Comparison of ENCODE assay signal across 21 cellular contexts in genomic region chr4:154335588-154335987, GRCh38.
DNase-seq lines count a peak whose midpoint lies in the region; ATAC-seq, FAIRE-seq and TF ChIP-seq lines count a peak whose summit lies in the region.
"Had no signal": no experiment of that assay in that cellular context is flagged by ENCODE, and none has a peak within 500 bp of the region (broad histone marks: within the 10 kb centered on the region; RNA-seq: fewer than 3 reads in every experiment).

No MANE protein-coding gene starts in this region.

- ATAC-seq in A549 (no peak), IMR-90 (ENCODE audit: low read depth) (no peak)
- ATAC-seq: CD8-positive, alpha-beta T cell had no signal

- peaks cover 8% of the 10 kb centered on the region for H3K27me3 Mint-ChIP-seq in progenitor cell of endocrine pancreas

- H4K8ac ChIP-seq in IMR-90 (ENCODE audit: low read depth in 2 of 2, low read length in 2 of 2): no peak overlapping the region

- 0 out of 3 replicates have a peak, but pooled peaks cover 3% of the 10 kb centered on the region for H3K4me1 ChIP-seq in A549
- no peaks in the 10 kb centered on the region for H3K4me1 ChIP-seq in IMR-90 (ENCODE audit: control insufficient read depth, insufficient read depth, low read length)
- H3K4me1 ChIP-seq: Caco-2 had no signal

- POLR2A ChIA-PET in A549 (lab: Yijun Ruan, JAX): no interaction called here
- POLR2A ChIA-PET in IMR-90 (lab: Charles Lee; ENCODE audit: unreplicated experiment): no interaction called here

- no TSS peak for BruUV-seq in IMR-90 (replicated peaks; lab: Mats Ljungman, UMichigan)

- no peak overlapping the region for H3K56ac ChIP-seq in IMR-90 (ENCODE audit: extremely low read depth, insufficient read depth, low read length)

- no peak overlapping the region for H2AFZ ChIP-seq in IMR-90 (replicated peaks; ENCODE audit: low read length, poor library complexity)

- 53% methylated on average over 2 of the region's 2 CpGs for WGBS in A549 (ENCODE audit: missing lambda C conversion rate)
- no CpG with 5 or more reads among the region's 2 CpGs for WGBS in IMR-90 (ENCODE audit: extremely low coverage in 2 of 2, insufficient read length in 1 of 2), 2 experiments

- no peak overlapping the region for H2BK20ac ChIP-seq in IMR-90 (ENCODE audit: low read depth, low read length)

- H3K9me3 Mint-ChIP-seq in progenitor cell of endocrine pancreas (ENCODE audit: low read depth): no peaks in the 10 kb centered on the region
- H3K9me3 Mint-ChIP-seq: CD4-positive, alpha-beta T cell; CD8-positive, alpha-beta T cell had no signal

- TF ChIP-seq CTCF in A549 (IDR thresholded peaks at IDR 0.05) (no peak), IMR-90 (conservative IDR thresholded peaks at IDR 0.05; ENCODE audit: low read depth, low read length) (no peak), progenitor cell of endocrine pancreas (IDR thresholded peaks at IDR 0.05; ENCODE audit: unreplicated experiment) (no peak)

- dilution Hi-C loops in IMR-90 (cut with HindIII; ENCODE audit: low sequenced_read_pairs, unreplicated experiment): no loop called here

- FAIRE-seq in A549 (lab: Jason Lieb, UNC): no peak
- FAIRE-seq: A204.1, D721Med, G401.6, GM12891, GM19239 had no signal

- no peak overlapping the region for H4K5ac ChIP-seq in IMR-90 (ENCODE audit: low read depth, low read length)

- H3K4ac ChIP-seq in IMR-90 (ENCODE audit: low read depth, low read length): no peak overlapping the region

- H2BK15ac ChIP-seq in IMR-90 (ENCODE audit: low read depth, low read length): no peak overlapping the region

- intact Hi-C loops in IMR-90 (cut with micrococcal nuclease): no loop called here

- H4K91ac ChIP-seq in IMR-90 (ENCODE audit: insufficient read depth, low read depth, low read length): no peak overlapping the region

- 0 out of 2 replicates have a peak, but pooled peaks cover 2% of the 10 kb centered on the region for H3K27me3 ChIP-seq in IMR-90 (ENCODE audit: control insufficient read depth, insufficient read depth, low read length)

- TF ChIP-seq RAD21 in A549 (conservative IDR thresholded peaks at IDR 0.05 in 1 of 2, IDR thresholded peaks at IDR 0.05 in 1 of 2): no peak
- TF ChIP-seq RAD21 in IMR-90 (IDR thresholded peaks at IDR 0.05; ENCODE audit: low read length): no peak

- no peak for TF ChIP-seq POLR2A in A549 (IDR thresholded peaks at IDR 0.05; ENCODE audit: low read length)
- TF ChIP-seq POLR2A in IMR-90 (IDR thresholded peaks at IDR 0.05; ENCODE audit: low read depth, low read length): no peak

- no peak overlapping the region for H2BK5ac ChIP-seq in IMR-90 (ENCODE audit: low read depth, low read length, poor library complexity, severe bottlenecking)

- H3K9me3 ChIP-seq in A549 (no peaks in the 10 kb centered on the region), IMR-90 (ENCODE audit: control insufficient read depth, insufficient read depth, low read length) (no peaks in the 10 kb centered on the region)
- H3K9me3 ChIP-seq: Caco-2 had no signal

- TF ChIP-seq EP300 in A549 (IDR thresholded peaks at IDR 0.05): no peak

- H2AK9ac ChIP-seq in IMR-90 (replicated peaks; ENCODE audit: low read depth, low read length, poor library complexity): no peak overlapping the region

- no peak overlapping the region for H2AK5ac ChIP-seq in IMR-90 (ENCODE audit: low read depth, low read length)

- DNase-seq in A549 (ENCODE audit: low read depth in 1 of 2, low spot score in 1 of 2): no peak
- DNase-seq in IMR-90: no peak
- no peak for DNase-seq in progenitor cell of endocrine pancreas (ENCODE audit: low spot score, unreplicated experiment)
- DNase-seq in HuH-7 (ENCODE audit: low spot score): no peak
- DNase-seq in NCI-H82 (lab: John Stamatoyannopoulos, UW): no peak
- DNase-seq: 8988T; AML-193; Caco-2; Calu3; CD4-positive, alpha-beta T cell; CD8-positive, alpha-beta T cell; DMS79 treated with DMSO at 0.1 percent for 48 hours; GF-D8 had no signal

- H4K20me1 ChIP-seq in IMR-90 (ENCODE audit: insufficient read depth, low read length): no peaks in the 10 kb centered on the region
- H4K20me1 ChIP-seq: BLaER1 treated with 17β-estradiol and CSF1 and Interleukin-3, amounts not matched to agents 10 nM and 100 nM had no signal

- no peak overlapping the region for H2BK120ac ChIP-seq in IMR-90 (ENCODE audit: low read depth, low read length)

- no peaks in the 10 kb centered on the region for H3K79me1 ChIP-seq in IMR-90 (ENCODE audit: low read depth in 1 of 2, low read length in 2 of 2)

- no peaks in the 10 kb centered on the region for H3K9me1 ChIP-seq in IMR-90 (ENCODE audit: insufficient read depth, low read length)

- no peak overlapping the region for H3K27ac ChIP-seq in A549
- no peak overlapping the region for H3K27ac ChIP-seq in IMR-90 (ENCODE audit: insufficient read depth, low read length)
- H3K27ac ChIP-seq: BLaER1 treated with 17β-estradiol and CSF1 and Interleukin-3, amounts not matched to agents 10 nM and 100 nM; C4-2B had no signal

- no peaks in the 10 kb centered on the region for H3K36me3 ChIP-seq in IMR-90 (ENCODE audit: control insufficient read depth, insufficient read depth, low read length)

- no peak overlapping the region for H3K4me3 ChIP-seq in A549
- H3K4me3 ChIP-seq in IMR-90 (ENCODE audit: insufficient read depth, low read depth, low read length): no peak overlapping the region
- H3K4me3 ChIP-seq: BLaER1 treated with 17β-estradiol and CSF1 and Interleukin-3, amounts not matched to agents 10 nM and 100 nM had no signal

- no peak overlapping the region for H3K18ac ChIP-seq in IMR-90 (ENCODE audit: low read depth, low read length)

- CTCF ChIA-PET in A549 (lab: Yijun Ruan, JAX) (no interaction called here), IMR-90 (lab: Yijun Ruan, JAX) (no interaction called here)

- no peak overlapping the region for H3K4me3 Mint-ChIP-seq in progenitor cell of endocrine pancreas (ENCODE audit: low read depth)
- H3K4me3 Mint-ChIP-seq: B cell; CD4-positive, alpha-beta T cell; CD8-positive, alpha-beta T cell had no signal

- H3K27ac Mint-ChIP-seq in progenitor cell of endocrine pancreas: peak overlapping the region; percentile 62
- H3K27ac Mint-ChIP-seq: B cell; CD4-positive, alpha-beta T cell; CD8-positive, alpha-beta T cell had no signal

- H3K4me2 ChIP-seq in A549 (no peak overlapping the region), IMR-90 (ENCODE audit: low read depth, low read length) (no peak overlapping the region)
- H3K4me2 ChIP-seq: BLaER1 treated with 17β-estradiol and CSF1 and Interleukin-3, amounts not matched to agents 10 nM and 100 nM had no signal

- H3K23ac ChIP-seq in IMR-90 (ENCODE audit: low read depth, low read length): no peak overlapping the region

- no peak overlapping the region for H3K9ac ChIP-seq in IMR-90 (ENCODE audit: low read depth, low read length)
- H3K9ac ChIP-seq: BLaER1 treated with 17β-estradiol and CSF1 and Interleukin-3, amounts not matched to agents 10 nM and 100 nM had no signal

- no peaks in the 10 kb centered on the region for H3K4me1 Mint-ChIP-seq in progenitor cell of endocrine pancreas (ENCODE audit: low read depth)

- in situ Hi-C loops in IMR-90 (cut with MboI; ENCODE audit: low sequenced_read_pairs): no loop called here

- H3K14ac ChIP-seq in IMR-90 (replicated peaks; ENCODE audit: low read depth, low read length): no peak overlapping the region

- no peaks in the 10 kb centered on the region for H3K36me3 Mint-ChIP-seq in progenitor cell of endocrine pancreas (ENCODE audit: insufficient read depth)
- H3K36me3 Mint-ChIP-seq: CD8-positive, alpha-beta T cell had no signal

TF ChIP-seq in A549, 52 proteins besides CTCF, POLR2A, EP300 and RAD21:
- TF ChIP-seq JUNB (IDR thresholded peaks at IDR 0.05) (no peak), MAFK (IDR thresholded peaks at IDR 0.05; ENCODE audit: partially characterized antibody) (peak; percentile 46)

TF ChIP-seq in IMR-90, 13 proteins besides CTCF, POLR2A, EP300 and RAD21:
- 0 out of 2 replicates have a peak, but pooled peaks have one; percentile 2 for TF ChIP-seq MAFK (IDR thresholded peaks at IDR 0.05; ENCODE audit: low read depth, low read length)
- TF ChIP-seq CHD1 (IDR thresholded peaks at IDR 0.05; ENCODE audit: low read depth, low read length): no peak
- no peak for TF ChIP-seq USF2 (IDR thresholded peaks at IDR 0.05; ENCODE audit: low read depth, low read length)
- TF ChIP-seq RCOR1 (IDR thresholded peaks at IDR 0.05; ENCODE audit: insufficient replicate concordance, low read length): no peak
TF ChIP-seq in IMR-90: peak in this region for 1.
